28 cellular contexts compared by ENCODE assay signal in genomic region chr9:38724749-38725148, GRCh38. TPM values are rescaled to one million over a fixed set of nuclear protein-coding genes. Genes with fewer than 3 reads are reported as not detected.
DNase-seq lines count a peak whose midpoint lies in the region; ATAC-seq, FAIRE-seq and TF ChIP-seq lines count a peak whose summit lies in the region.
"Had no signal": no experiment of that assay in that cellular context is flagged by ENCODE, and none has a peak within 500 bp of the region (broad histone marks: within the 10 kb centered on the region; RNA-seq: fewer than 3 reads in every experiment).

No MANE protein-coding gene starts in this region.

- ATAC-seq in mucosa of descending colon: peak; percentile 75

- peaks cover 3% of the 10 kb centered on the region for H3K4me1 ChIP-seq in mucosa of descending colon (ENCODE audit: low read depth)
- H3K4me1 ChIP-seq: BE2C, HAP-1 had no signal

- DNase-seq in NCI-H748 (lab: John Stamatoyannopoulos, UW; ENCODE audit: unreplicated experiment) (peak; percentile 10), NCI-H748 treated with DMSO at 0.1 percent for 48 hours (lab: John Stamatoyannopoulos, UW) (no peak), RPMI8226 (peak; percentile 15), mucosa of descending colon (peak in 2 of 3 donors; percentile 32 to 41), SK-N-DZ (ENCODE audit: low spot score) (no peak), D721Med (ENCODE audit: insufficient read length, low spot score) (no peak), GDM1 (lab: John Stamatoyannopoulos, UW) (no peak)
- DNase-seq: 8988T; ACHN; BE2C; CD8-positive, alpha-beta memory T cell; DMS79 treated with DMSO at 0.1 percent for 48 hours; GOT3; HFFc6; MM.1S; NCI-H1105; NCI-H1436 treated with DMSO at 0.1 percent for 48 hours; NCI-H187 treated with DMSO at 0.1 percent for 48 hours; NCI-H2107; NCI-H2227 treated with DMSO at 0.1 percent for 48 hours; NCI-H510A; NCI-H774; SHP77 treated with DMSO at 0.1 percent for 48 hours; SK-N-SH; SW 1271 had no signal

- FAIRE-seq in D721Med (lab: Jason Lieb, UNC): no peak
- FAIRE-seq: GM12892 had no signal

- H3K9me3 ChIP-seq in mucosa of descending colon: no peaks in the 10 kb centered on the region
- H3K9me3 ChIP-seq: BE2C, HAP-1, SK-N-SH had no signal

- H3K36me3 ChIP-seq in mucosa of descending colon (ENCODE audit: low read depth): no peaks in the 10 kb centered on the region
- H3K36me3 ChIP-seq: BE2C, HAP-1 had no signal

- intact Hi-C loops in mucosa of descending colon (cut with DNase I, micrococcal nuclease): no loop called here

- H3K4me3 ChIP-seq in mucosa of descending colon: no peak overlapping the region
- H3K4me3 ChIP-seq: HAP-1 had no signal

- TF ChIP-seq CTCF in mucosa of descending colon (IDR thresholded peaks at IDR 0.05) (no peak), D721Med (IDR thresholded peaks at IDR 0.05; ENCODE audit: insufficient read depth, missing control alignments) (no peak)

RNA-seq across cellular contexts. Expression of gene FAM240B, which starts 4.8 kb away (rescaled TPM):
- not detected for total RNA-seq in mucosa of descending colon
- not detected in 2 replicates for polyA plus RNA-seq in SK-N-DZ (2014; cell fraction: cytosol; rRNA removed)
- not detected in 2 replicates for polyA plus RNA-seq in SK-N-DZ (2014; cell fraction: nucleus; rRNA removed)
- total RNA-seq: CD8-positive, alpha-beta memory T cell; HFFc6 had no signal
- polyA plus RNA-seq: CD14-positive monocyte; CD8-positive, alpha-beta memory T cell; SK-N-SH had no signal

Comparison
In these comparisons a context has a peak if more than half of its experiments do, and no peak if none do; other contexts are left out.
1. DNase-seq: peak in NCI-H748 (single experiment), RPMI8226 (single experiment) and mucosa of descending colon (2 of 3); none in NCI-H748 treated with DMSO at 0.1 percent for 48 hours (single experiment), SK-N-DZ (single experiment), D721Med (single experiment) and GDM1 (single experiment).